ENCODE assay signal across 2 cellular contexts in genomic region chr6:32212076-32212760, GRCh38.
TF ChIP-seq lines count a peak whose summit lies in the region.

No MANE protein-coding gene starts in this region.

TF ChIP-seq in Ishikawa, 13 proteins besides CTCF, POLR2A, EP300 and RAD21:
- TF ChIP-seq CEBPB (IDR thresholded peaks at IDR 0.05) (peak; percentile 14; the same call in 1 of the 2 replicates), CREB1 (IDR thresholded peaks at IDR 0.05; ENCODE audit: low read depth) (no peak)

TF ChIP-seq in H1, 55 proteins besides CTCF, POLR2A, EP300 and RAD21:
- no peak for TF ChIP-seq BACH1 (IDR thresholded peaks at IDR 0.05; ENCODE audit: low read length)
- no peak for TF ChIP-seq CEBPB (IDR thresholded peaks at IDR 0.05; ENCODE audit: low read depth, low read length)
